ENCODE assay signal across 8 cellular contexts in genomic region chr6:158213925-158214674, GRCh38. TPM values are rescaled to one million over a fixed set of nuclear protein-coding genes. Genes with fewer than 3 reads are reported as not detected.
A peak's percentile ranks its signal among the peaks of the same experiment; 100 is the strongest.
DNase-seq lines count a peak whose midpoint lies in the region; ATAC-seq lines count a peak whose summit lies in the region.

No MANE protein-coding gene starts in this region.

- ATAC-seq in GM19328 (IDR thresholded peaks at IDR 0.05; ENCODE audit: unreplicated experiment) (peak; percentile 91), HG03378 (IDR thresholded peaks at IDR 0.05; ENCODE audit: unreplicated experiment) (peak; percentile 93)

- DNase-seq in COR-L47 (lab: John Stamatoyannopoulos, UW) (peak; percentile 51), NCI-H460 (ENCODE audit: extremely low read depth, low read depth) (peak; percentile 60), midbrain (lab: John Stamatoyannopoulos, UW) (peak; percentile 77), superior temporal gyrus (ENCODE audit: extremely low spot score) (peak; percentile 88)
- DNase-seq in activated CD4-positive, alpha-beta T cell treated with anti-CD3 and anti-CD28 coated beads for 4 hours = peak; percentile 56 to 59
- DNase-seq in effector memory CD4-positive, alpha-beta T cell = peak in 2 of 3 donors; percentile 5 to 21

- H3K27me3 ChIP-seq in effector memory CD4-positive, alpha-beta T cell (replicated peaks; ENCODE audit: control insufficient read depth, insufficient read depth, low read length, poor library complexity, severe bottlenecking) = no peaks in the 10 kb centered on the region

- no peaks in the 10 kb centered on the region for H3K9me3 ChIP-seq in effector memory CD4-positive, alpha-beta T cell (ENCODE audit: control insufficient read depth, low read length)

- H3K27ac ChIP-seq in effector memory CD4-positive, alpha-beta T cell (ENCODE audit: insufficient read depth, low read length, poor library complexity, severe bottlenecking) = no peak overlapping the region

- no peaks in the 10 kb centered on the region for H3K36me3 ChIP-seq in effector memory CD4-positive, alpha-beta T cell (ENCODE audit: control insufficient read depth, insufficient read depth, low read length)

- H3K4me1 ChIP-seq in effector memory CD4-positive, alpha-beta T cell (ENCODE audit: control insufficient read depth, insufficient read depth, low read length, poor library complexity, severe bottlenecking) = no peaks in the 10 kb centered on the region

- H3K4me3 ChIP-seq in effector memory CD4-positive, alpha-beta T cell (ENCODE audit: insufficient read depth, low read depth, low read length, poor library complexity, severe bottlenecking) = no peak overlapping the region

RNA-seq across cellular contexts. Expression of gene GTF2H5, which starts 46.0 kb away (rescaled TPM):
- 5.2 and 6.1 TPM in 2 replicates for total RNA-seq in NCI-H460 (2014; rRNA removed; shearing (Covaris generic))
- 1.5 and 5.0 TPM in 2 replicates for polyA plus RNA-seq in NCI-H460 (2014; cell fraction: nucleus; rRNA removed)

RNA-seq across cellular contexts. Expression of gene SERAC1, which starts 46.0 kb away (rescaled TPM):
- 4.1 and 4.3 TPM in 2 replicates for total RNA-seq in NCI-H460 (2014; rRNA removed; shearing (Covaris generic))
- 2.6 and 3.4 TPM in 2 replicates for polyA plus RNA-seq in NCI-H460 (2014; cell fraction: nucleus; rRNA removed)

Comparison
In these comparisons a context has a peak if more than half of its experiments do, and no peak if none do; other contexts are left out.
1. DNase-seq: peak in every context shown above with its lines; median percentile 88 in superior temporal gyrus; 77 in midbrain; 60 in NCI-H460; 58 in activated CD4-positive, alpha-beta T cell treated with anti-CD3 and anti-CD28 coated beads for 4 hours; 51 in COR-L47; 13 in effector memory CD4-positive, alpha-beta T cell.